28 cellular contexts compared by ENCODE assay signal in the genomic region with DNA sequence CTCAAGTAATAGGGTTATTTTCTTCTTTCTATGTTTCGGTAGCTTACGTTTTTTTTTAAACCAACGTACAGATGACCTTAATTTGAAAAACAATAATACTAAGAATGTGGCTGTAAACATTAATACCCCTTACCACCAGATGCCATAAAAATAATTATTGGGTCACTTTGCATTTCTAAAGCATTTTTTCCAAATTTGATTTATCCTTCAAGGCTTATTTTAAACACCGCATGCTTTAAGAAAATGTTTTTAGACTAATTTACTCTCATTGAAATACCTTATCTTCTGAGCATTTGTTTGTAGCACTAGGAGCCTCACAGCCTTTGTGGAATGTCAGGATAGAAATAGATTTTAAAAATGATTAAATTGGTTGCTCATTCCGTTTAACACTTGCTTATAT.
"Had no signal": no experiment of that assay in that cellular context is flagged by ENCODE, and none has a peak within 500 bp of the region (broad histone marks: within the 10 kb centered on the region; RNA-seq: fewer than 3 reads in every experiment).

No MANE protein-coding gene starts in this region.

- FAIRE-seq: colon, endometrium, endothelial cell of umbilical vein, frontal cortex had no signal

- H3K27me3 ChIP-seq: colonic mucosa, dorsolateral prefrontal cortex, esophagus muscularis mucosa, esophagus squamous epithelium, foreskin keratinocyte, gastrocnemius medialis, gastroesophageal sphincter, heart left ventricle, hepatocyte had no signal

- H3K27ac Mint-ChIP-seq: dendritic cell treated with granulocyte-macrophage colony-stimulating factor and Interleukin-4, amounts not matched to agents 40 ng/mL and 50 ng/mL, for 4 days; effector memory CD8-positive, alpha-beta T cell; endodermal cell had no signal

- H3K4me2 ChIP-seq: hepatocyte had no signal

- H3K4me3 ChIP-seq: colonic mucosa, coronary artery, dorsolateral prefrontal cortex, esophagus muscularis mucosa, esophagus squamous epithelium, gastrocnemius medialis, gastroesophageal sphincter, heart left ventricle, heart right ventricle, hepatocyte had no signal

- H3K9me3 ChIP-seq: colonic mucosa, esophagus muscularis mucosa, esophagus squamous epithelium, gastrocnemius medialis, gastroesophageal sphincter, heart left ventricle, heart right ventricle had no signal

- H3K4me1 ChIP-seq: colonic mucosa had no signal

- H3K36me3 ChIP-seq: colonic mucosa, esophagus muscularis mucosa, esophagus squamous epithelium, gastrocnemius medialis, gastroesophageal sphincter, heart left ventricle, heart right ventricle had no signal

- H2AFZ ChIP-seq: hepatocyte had no signal

- DNase-seq: colonic mucosa; cortex of kidney; dermis blood vessel endothelial cell; dorsolateral prefrontal cortex; effector CD4-positive, alpha-beta T cell; effector CD8-positive, alpha-beta T cell; effector memory CD4-positive, alpha-beta T cell; effector memory CD8-positive, alpha-beta T cell; endodermal cell; erythroblast; esophagus squamous epithelium; foreskin fibroblast; foreskin keratinocyte; foreskin melanocyte; gastrocnemius medialis; glutamatergic neuron; head of caudate nucleus; heart left ventricle; heart right ventricle had no signal

- H3K27ac ChIP-seq: colonic mucosa, coronary artery, dorsolateral prefrontal cortex, esophagus muscularis mucosa, foreskin keratinocyte, gastrocnemius medialis, gastroesophageal sphincter, heart left ventricle, heart right ventricle, hepatocyte had no signal

- ATAC-seq: effector memory CD8-positive, alpha-beta T cell; foreskin keratinocyte; gastrocnemius medialis; gastroesophageal sphincter; heart left ventricle; heart right ventricle had no signal

- H3K4me3 Mint-ChIP-seq: dendritic cell treated with granulocyte-macrophage colony-stimulating factor and Interleukin-4, amounts not matched to agents 40 ng/mL and 50 ng/mL, for 4 days; effector memory CD8-positive, alpha-beta T cell; endodermal cell had no signal

- H3K79me2 ChIP-seq: hepatocyte had no signal

- H3K9me3 Mint-ChIP-seq: dendritic cell treated with granulocyte-macrophage colony-stimulating factor and Interleukin-4, amounts not matched to agents 40 ng/mL and 50 ng/mL, for 4 days; effector memory CD8-positive, alpha-beta T cell; endodermal cell had no signal
